ENCODE assay signal across 1 cellular context in the genomic region with DNA sequence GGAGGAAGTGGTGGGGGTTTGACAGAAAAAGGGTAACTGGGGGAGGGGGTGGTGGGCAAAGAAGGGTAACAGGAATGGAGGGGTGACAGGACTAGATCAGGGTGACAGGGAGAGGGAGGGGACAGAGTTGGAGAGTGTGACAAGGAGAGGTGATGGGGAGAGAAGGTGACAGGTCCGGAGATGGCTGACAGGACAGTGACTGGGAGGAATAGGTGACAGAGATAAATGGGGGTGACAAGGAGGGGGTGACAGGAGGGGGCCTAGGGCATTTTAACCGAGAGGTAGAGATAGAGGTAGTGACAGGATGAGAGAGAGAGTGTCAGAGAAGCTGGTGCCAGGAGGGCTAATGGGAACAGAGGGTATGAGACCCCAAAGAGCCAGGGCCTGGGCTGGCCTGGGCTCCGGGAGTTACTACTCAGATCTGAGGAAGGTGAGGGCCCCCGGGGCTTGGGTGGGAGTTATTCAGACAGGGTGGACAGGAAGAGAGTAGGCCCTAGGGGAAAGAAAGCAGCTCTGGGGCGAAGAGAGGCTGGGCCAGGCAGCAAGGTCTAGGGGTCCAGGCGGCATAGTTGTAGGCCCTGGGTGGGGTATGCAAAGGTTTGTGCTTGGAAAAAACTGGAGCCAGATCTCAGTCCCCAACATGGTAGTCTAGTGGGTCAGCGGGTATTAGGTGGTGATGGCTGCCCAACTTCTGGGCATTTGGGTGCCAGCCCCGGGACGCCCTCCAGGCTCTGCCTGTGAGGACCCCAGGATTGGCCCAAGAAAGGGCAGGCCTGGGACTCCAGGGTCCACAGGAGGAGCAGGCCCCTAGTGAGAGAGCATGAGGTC.
TF ChIP-seq lines count a peak whose summit lies in the region.

No MANE protein-coding gene starts in this region.

TF ChIP-seq in IMR-90, 13 proteins besides CTCF, POLR2A, EP300 and RAD21 (continued from another document):
- TF ChIP-seq, protein P1, sequence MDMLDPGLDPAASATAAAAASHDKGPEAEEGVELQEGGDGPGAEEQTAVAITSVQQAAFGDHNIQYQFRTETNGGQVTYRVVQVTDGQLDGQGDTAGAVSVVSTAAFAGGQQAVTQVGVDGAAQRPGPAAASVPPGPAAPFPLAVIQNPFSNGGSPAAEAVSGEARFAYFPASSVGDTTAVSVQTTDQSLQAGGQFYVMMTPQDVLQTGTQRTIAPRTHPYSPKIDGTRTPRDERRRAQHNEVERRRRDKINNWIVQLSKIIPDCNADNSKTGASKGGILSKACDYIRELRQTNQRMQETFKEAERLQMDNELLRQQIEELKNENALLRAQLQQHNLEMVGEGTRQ (IDR thresholded peaks at IDR 0.05; ENCODE audit: low read depth, low read length), result no peak
- TF ChIP-seq SMC3 (IDR thresholded peaks at IDR 0.05; ENCODE audit: low read depth, low read length) (no peak), RCOR1 (IDR thresholded peaks at IDR 0.05; ENCODE audit: insufficient replicate concordance, low read length) (no peak), RFX5 (IDR thresholded peaks at IDR 0.05; ENCODE audit: low read depth, low read length) (no peak)
